Comparison of ENCODE assay signal across 22 cellular contexts in the genomic region with DNA sequence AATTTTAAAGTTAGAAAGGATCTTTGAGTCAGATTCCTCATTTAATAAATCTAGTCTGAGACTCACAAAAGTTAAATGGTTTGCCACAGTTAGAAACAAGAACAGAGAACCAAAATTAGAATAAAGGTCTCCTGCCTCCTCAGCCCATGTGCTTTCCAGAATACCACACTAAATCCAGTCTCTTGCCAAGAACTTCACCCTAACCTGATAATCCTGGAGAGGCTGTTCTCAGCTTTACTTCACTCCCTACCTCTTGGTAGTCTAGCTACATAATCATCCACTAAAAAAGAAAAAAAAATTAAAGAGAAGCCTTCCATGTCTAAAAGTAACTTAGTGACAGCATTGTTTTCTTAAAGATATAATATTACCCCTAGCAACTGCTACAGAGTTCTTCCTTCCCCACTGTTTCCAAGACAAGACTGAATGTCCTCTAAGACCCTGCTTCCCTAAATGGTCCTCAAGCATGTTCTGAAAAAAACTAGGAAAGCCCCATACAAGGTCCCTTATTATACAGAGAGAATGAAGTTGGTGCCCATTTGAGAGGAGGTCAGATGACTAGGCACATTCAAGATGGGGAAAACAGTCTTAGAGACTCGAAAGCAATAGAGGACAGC. TPM values are rescaled to one million over a fixed set of nuclear protein-coding genes. Genes with fewer than 3 reads are reported as not detected.
DNase-seq lines count a peak whose midpoint lies in the region; ATAC-seq, FAIRE-seq and TF ChIP-seq lines count a peak whose summit lies in the region.
"Had no signal": no experiment of that assay in that cellular context is flagged by ENCODE, and none has a peak within 500 bp of the region (broad histone marks: within the 10 kb centered on the region; RNA-seq: fewer than 3 reads in every experiment).

No MANE protein-coding gene starts in this region.

- POLR2A ChIA-PET in K562 (lab: Yijun Ruan, JAX), result interaction anchor here (0.6 kb wide), 1 partner anchor 221 kb away, joined by 3 read pairs; no protein-coding TSS in a partner anchor
- POLR2A ChIA-PET in naive thymus-derived CD4-positive, alpha-beta T cell (lab: Charles Lee), result no interaction called here

- TF ChIP-seq RAD21 in K562 (CRISPR knock-in tag; conservative IDR thresholded peaks at IDR 0.05 in 1 of 2, IDR thresholded peaks at IDR 0.05 in 1 of 2), result no peak

- peaks cover 3 to 16% (median 14%) of the 10 kb centered on the region in 5 donors for H3K36me3 Mint-ChIP-seq in naive thymus-derived CD4-positive, alpha-beta T cell

- no peaks in the 10 kb centered on the region for H3K9me1 ChIP-seq in K562 (ENCODE audit: control insufficient read depth, insufficient read depth, low read length)

- in situ Hi-C loops in K562 (cut with MboI), result no loop called here

- H3K27ac Mint-ChIP-seq in naive thymus-derived CD4-positive, alpha-beta T cell, result no peak overlapping the region
- H3K27ac Mint-ChIP-seq: activated CD4-positive, alpha-beta memory T cell treated with anti-CD3 and anti-CD28 coated beads, Interleukin-2, amount 10 ng/mL, durations not matched to agents 7 days and 5 days; CD4-positive, alpha-beta T cell had no signal

- peaks cover 0 to 7% (median 0%) of the 10 kb centered on the region in 11 donors for H3K9me3 Mint-ChIP-seq in naive thymus-derived CD4-positive, alpha-beta T cell
- H3K9me3 Mint-ChIP-seq: CD4-positive, alpha-beta T cell had no signal

- WGBS in K562 (ENCODE audit: insufficient coverage, low coverage, missing lambda C conversion rate), result 5% methylated on average over 1 of the region's 1 CpG

- no TSS peak for BruUV-seq in K562 (replicated peaks; lab: Mats Ljungman, UMichigan)

- DNase-seq in CD1c-positive myeloid dendritic cell (ENCODE audit: extremely low spot score) (peak; percentile 19), K562 (ENCODE audit: extremely low read depth in 1 of 4, low spot score in 3 of 4) (no peak), left cardiac atrium (no peak), urothelium cell line (ENCODE audit: low spot score) (no peak), iPS-NIHi7 (ENCODE audit: extremely low spot score) (no peak), dorsolateral prefrontal cortex (no peak)
- no peak for DNase-seq in naive thymus-derived CD4-positive, alpha-beta T cell
- DNase-seq: activated CD4-positive, alpha-beta memory T cell treated with anti-CD3 and anti-CD28 coated beads, Interleukin-2, amount 10 ng/mL, durations not matched to agents 7 days and 5 days; activated naive CD4-positive, alpha-beta T cell treated with Interleukin-2 at 50 U/mL for 16 hours; CD4-positive, alpha-beta T cell; DMS153; foreskin keratinocyte; GF-D8; MG63; NCI-H1930; occipital lobe; right lobe of liver; stimulated activated naive CD8-positive, alpha-beta T cell treated with anti-CD3 and anti-CD28 coated beads, Interleukin-15, amount 100 ng/mL, for 72 hours; T-helper 2 cell had no signal

- TF ChIP-seq CTCF in K562 (IDR thresholded peaks at IDR 0.05 in 2 of 3, conservative IDR thresholded peaks at IDR 0.05 in 1 of 3; ENCODE audit: insufficient read depth in 2 of 3, low read depth in 1 of 3, low read length in 3 of 3), result no peak
- TF ChIP-seq CTCF in dorsolateral prefrontal cortex (IDR thresholded peaks at IDR 0.05 in 54 of 56, conservative IDR thresholded peaks at IDR 0.05 in 2 of 56; ENCODE audit: low read depth in 1 of 56, partially characterized antibody in 56 of 56), result no peak

- peaks cover 0 to 6% (median 0%) of the 10 kb centered on the region in 7 donors for H3K4me1 Mint-ChIP-seq in naive thymus-derived CD4-positive, alpha-beta T cell

- no peak overlapping the region for H2AFZ ChIP-seq in K562 (ENCODE audit: low read depth, low read length)

- CTCF ChIA-PET in K562 (lab: Yijun Ruan, JAX; ENCODE audit: low intra/inter-chr PET ratio), result no interaction called here
- CTCF ChIA-PET in naive thymus-derived CD4-positive, alpha-beta T cell (lab: Charles Lee), result no interaction called here

- intact Hi-C loops in K562 (cut with micrococcal nuclease), result no loop called here
- intact Hi-C loops in left cardiac atrium (cut with DNase I), result loop anchor here in 1 of 2 donors (10.0 kb wide), 1 partner anchor 50 kb away; no protein-coding TSS in a partner anchor
- intact Hi-C loops in naive thymus-derived CD4-positive, alpha-beta T cell (cut with micrococcal nuclease), result no loop called here
- intact Hi-C loops in dorsolateral prefrontal cortex (cut with DNase I), result no loop called here

- no peaks in the 10 kb centered on the region for H3K27me3 Mint-ChIP-seq in naive thymus-derived CD4-positive, alpha-beta T cell
- H3K27me3 Mint-ChIP-seq: activated CD4-positive, alpha-beta memory T cell treated with anti-CD3 and anti-CD28 coated beads, Interleukin-2, amount 10 ng/mL, durations not matched to agents 7 days and 5 days; CD4-positive, alpha-beta T cell; stimulated activated naive CD8-positive, alpha-beta T cell treated with anti-CD3 and anti-CD28 coated beads, Interleukin-15, amount 100 ng/mL, for 72 hours had no signal

- H4K20me1 ChIP-seq in K562 (replicated peaks; ENCODE audit: control insufficient read depth, insufficient read depth, low read length), result no peaks in the 10 kb centered on the region

- FAIRE-seq in K562 (lab: Jason Lieb, UNC) (no peak), urothelium cell line (lab: Jason Lieb, UNC) (no peak)
- FAIRE-seq: astrocyte had no signal

- no peak for ATAC-seq in K562
- ATAC-seq in left cardiac atrium, result peak; percentile 85 to 88
- no peak for ATAC-seq in naive thymus-derived CD4-positive, alpha-beta T cell
- ATAC-seq: foreskin keratinocyte; Panc1; right lobe of liver; stimulated activated naive CD8-positive, alpha-beta T cell treated with anti-CD3 and anti-CD28 coated beads, Interleukin-15, amount 100 ng/mL, for 72 hours had no signal

- H3K27ac ChIP-seq in K562 (ENCODE audit: extremely low read depth, low read depth, low read length) (no peak overlapping the region), rectal smooth muscle tissue (ENCODE audit: low read depth, low read length) (peak overlapping the region; percentile 30), dorsolateral prefrontal cortex (no peak overlapping the region)
- H3K27ac ChIP-seq in naive thymus-derived CD4-positive, alpha-beta T cell (ENCODE audit: low read depth, low read length), result no peak overlapping the region
- H3K27ac ChIP-seq: foreskin keratinocyte, right lobe of liver had no signal

- H3K27me3 ChIP-seq in K562 (ENCODE audit: control insufficient read depth in 2 of 2, insufficient read depth in 2 of 2, low read length in 2 of 2) (no peaks in the 10 kb centered on the region), rectal smooth muscle tissue (ENCODE audit: control insufficient read depth, insufficient read depth, low read length) (no peaks in the 10 kb centered on the region), dorsolateral prefrontal cortex (no peaks in the 10 kb centered on the region)
- no peaks in the 10 kb centered on the region for H3K27me3 ChIP-seq in naive thymus-derived CD4-positive, alpha-beta T cell (ENCODE audit: control insufficient read depth in 2 of 2, insufficient read depth in 2 of 2, low read length in 2 of 2)
- H3K27me3 ChIP-seq: foreskin keratinocyte, MG63, right lobe of liver had no signal

- H3K4me2 ChIP-seq in K562 (ENCODE audit: insufficient read depth, low read length), result no peak overlapping the region

- H3K4me3 Mint-ChIP-seq in naive thymus-derived CD4-positive, alpha-beta T cell, result no peak overlapping the region
- H3K4me3 Mint-ChIP-seq: activated CD4-positive, alpha-beta memory T cell treated with anti-CD3 and anti-CD28 coated beads, Interleukin-2, amount 10 ng/mL, durations not matched to agents 7 days and 5 days; CD4-positive, alpha-beta T cell; stimulated activated naive CD8-positive, alpha-beta T cell treated with anti-CD3 and anti-CD28 coated beads, Interleukin-15, amount 100 ng/mL, for 72 hours had no signal

- H3K4me1 ChIP-seq in K562 (replicated peaks in 1 of 2; ENCODE audit: control insufficient read depth in 2 of 2, insufficient read depth in 2 of 2, low read length in 2 of 2) (no peaks in the 10 kb centered on the region), rectal smooth muscle tissue (ENCODE audit: control insufficient read depth, insufficient read depth, low read length) (peaks cover 8% of the 10 kb centered on the region)
- H3K4me1 ChIP-seq in naive thymus-derived CD4-positive, alpha-beta T cell (ENCODE audit: control insufficient read depth in 2 of 2, insufficient read depth in 2 of 2, low read length in 2 of 2), result no peaks in the 10 kb centered on the region
- H3K4me1 ChIP-seq: right lobe of liver had no signal

- no peak for TF ChIP-seq POLR2A in K562 (conservative IDR thresholded peaks at IDR 0.05)

- no peaks in the 10 kb centered on the region for H3K36me3 ChIP-seq in K562 (ENCODE audit: control insufficient read depth, insufficient read depth, low read length)
- H3K36me3 ChIP-seq in rectal smooth muscle tissue (ENCODE audit: control insufficient read depth, insufficient read depth, low read length), result no peaks in the 10 kb centered on the region
- H3K36me3 ChIP-seq in naive thymus-derived CD4-positive, alpha-beta T cell (ENCODE audit: control insufficient read depth in 2 of 3, insufficient read depth in 3 of 3, low read length in 3 of 3), result no peaks in the 10 kb centered on the region
- H3K36me3 ChIP-seq: right lobe of liver had no signal

- no peak overlapping the region for H3K9ac ChIP-seq in K562 (ENCODE audit: insufficient read depth in 1 of 2, low read depth in 2 of 2, low read length in 2 of 2)
- no peak overlapping the region for H3K9ac ChIP-seq in rectal smooth muscle tissue (ENCODE audit: low read length)

- no peak overlapping the region for H3K4me3 ChIP-seq in K562
- no peak overlapping the region for H3K4me3 ChIP-seq in rectal smooth muscle tissue (ENCODE audit: low read length)
- H3K4me3 ChIP-seq in naive thymus-derived CD4-positive, alpha-beta T cell (ENCODE audit: low read length), result no peak overlapping the region
- H3K4me3 ChIP-seq in dorsolateral prefrontal cortex, result no peak overlapping the region
- H3K4me3 ChIP-seq: MG63, right lobe of liver had no signal

- no peaks in the 10 kb centered on the region for H3K79me2 ChIP-seq in K562 (ENCODE audit: control insufficient read depth, insufficient read depth, low read length)

- TF ChIP-seq EP300 in K562 (IDR thresholded peaks at IDR 0.05; ENCODE audit: low read length), result no peak

- H3K9me3 ChIP-seq in K562 (replicated peaks; ENCODE audit: control insufficient read depth, insufficient read depth, low read depth, low read length), result no peaks in the 10 kb centered on the region
- H3K9me3 ChIP-seq in naive thymus-derived CD4-positive, alpha-beta T cell (ENCODE audit: control insufficient read depth in 2 of 3, low read length in 3 of 3), result no peaks in the 10 kb centered on the region
- H3K9me3 ChIP-seq: right lobe of liver had no signal

RNA-seq across cellular contexts. Expression of gene ZNF438, which starts 56.8 kb away (rescaled TPM):
- 0.46 and 1.2 TPM in 2 replicates for total RNA-seq in K562 (2011; cell fraction: chromatin; rRNA removed; ENCODE audit: low replicate concordance)
- 0.17 and 0.79 TPM in 2 replicates for total RNA-seq in K562 (2011; cell fraction: nucleolus; rRNA removed)
- total RNA-seq in K562 (2011; cell fraction: nucleoplasm; rRNA removed), result 0.61 and 1.0 TPM in 2 replicates
- 0.91 and 1.0 TPM in 2 replicates for total RNA-seq in K562 (2014; rRNA removed)
- total RNA-seq in K562 (2014; rRNA removed; fragmentation: Illumina TruSeq; extraction: Trizol), result 1.1 and 1.2 TPM in 2 replicates
- total RNA-seq in K562 (2015; rRNA removed; fragmentation: Illumina TruSeq; extraction: Trizol), result 0.98 and 1.3 TPM in 2 replicates
- 0.91 and 1.2 TPM in 2 replicates for total RNA-seq in K562 (2021)
- 0.49 and 0.85 TPM in 2 replicates for polyA plus RNA-seq in K562 (2011; rRNA removed)
- 0.28 and 0.51 TPM in 2 replicates for polyA plus RNA-seq in K562 (2011; cell fraction: cytosol; rRNA removed)
- polyA plus RNA-seq in K562 (2011; cell fraction: nucleus; rRNA removed), result 0.48 and 0.82 TPM in 2 replicates
- polyA plus RNA-seq in K562 (2012), result 0.85 and 1.0 TPM in 2 replicates
- 1.3 and 1.5 TPM in 2 replicates for polyA plus RNA-seq in K562 (2014; fragmentation: Illumina TruSeq; extraction: Trizol)
- 1 to 10 TPM in 1 of 2 experiments, under 1 TPM in 1; 0.45 to 1.0 TPM for polyA plus RNA-seq in K562 (2014; fragmentation: Nextera tagmentation; extraction: Ambion mirVana)
- polyA plus RNA-seq in K562 (2014; rRNA removed), result 0.64 and 2.0 TPM in 2 replicates
- 0.98 and 1.1 TPM in 2 replicates for polyA minus RNA-seq in K562 (2011; rRNA and poly(A)+ RNA removed)
- 0.36 and 0.67 TPM in 2 replicates for polyA minus RNA-seq in K562 (2011; cell fraction: cytosol; rRNA and poly(A)+ RNA removed)
- polyA minus RNA-seq in K562 (2011; cell fraction: nucleus; rRNA and poly(A)+ RNA removed), result 0.40 and 0.67 TPM in 2 replicates
- 10 to 100 TPM; 11.4 to 11.6 TPM for total RNA-seq in left cardiac atrium
- 1 to 10 TPM; 3.9 to 5.8 (median 4.0) TPM for total RNA-seq in naive thymus-derived CD4-positive, alpha-beta T cell
- 1 to 10 TPM; 6.5 to 9.4 TPM for polyA plus RNA-seq in naive thymus-derived CD4-positive, alpha-beta T cell
- 10 to 100 TPM in 60 of 120 experiments, 1 to 10 TPM in 60; 6.7 to 14.1 (median 10.0) TPM for total RNA-seq in dorsolateral prefrontal cortex

Comparison
In these comparisons a context has a peak if more than half of its experiments do, and no peak if none do; other contexts are left out.
1. ATAC-seq: peak in left cardiac atrium (2 of 2); none in K562 (single experiment) and naive thymus-derived CD4-positive, alpha-beta T cell (single experiment).